27 cellular contexts compared by ENCODE assay signal in the genomic region with DNA sequence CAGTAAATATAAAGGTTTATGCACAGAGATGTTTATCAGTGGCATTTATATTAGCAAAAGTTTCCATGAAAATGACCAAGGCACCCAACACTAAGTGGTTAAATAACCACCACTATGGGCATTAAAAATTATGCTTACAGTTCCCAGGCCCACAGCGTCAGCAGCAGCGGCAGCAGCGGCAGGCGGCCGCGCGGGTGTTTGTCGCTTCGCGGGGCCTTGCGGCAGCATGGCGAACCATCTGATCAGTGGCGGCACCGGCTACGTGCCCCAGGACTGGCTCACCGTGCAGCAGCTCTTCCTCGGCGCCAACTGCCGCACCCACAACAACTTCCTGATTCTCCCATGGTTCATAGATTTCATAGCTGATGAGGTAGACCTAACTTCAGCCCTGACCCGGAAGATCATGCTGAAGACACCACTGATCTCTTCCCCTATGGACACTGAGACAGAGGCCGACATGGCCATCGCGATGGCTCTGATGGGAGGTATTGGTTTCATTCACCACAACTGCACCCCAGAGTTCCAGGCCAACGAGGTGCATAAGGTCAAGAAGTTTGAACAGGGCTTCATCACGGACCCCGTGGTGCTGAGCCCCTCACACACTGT.
DNase-seq lines count a peak whose midpoint lies in the region; ATAC-seq, FAIRE-seq and TF ChIP-seq lines count a peak whose summit lies in the region.
"Had no signal": no experiment of that assay in that cellular context is flagged by ENCODE, and none has a peak within 500 bp of the region (broad histone marks: within the 10 kb centered on the region; RNA-seq: fewer than 3 reads in every experiment).

No MANE protein-coding gene starts in this region.

- H3K4me1 ChIP-seq in neuronal stem cell (ENCODE audit: control insufficient read depth in 2 of 2, insufficient read depth in 1 of 2, low read depth in 1 of 2, low read length in 2 of 2): no peaks in the 10 kb centered on the region
- H3K4me1 ChIP-seq: BE2C had no signal

- no peaks in the 10 kb centered on the region for H3K79me1 ChIP-seq in neuronal stem cell (ENCODE audit: low read depth, low read length)

- H4K8ac ChIP-seq in neuronal stem cell (ENCODE audit: low read depth, low read length): no peak overlapping the region

- no peak overlapping the region for H2AK5ac ChIP-seq in neuronal stem cell (ENCODE audit: low read depth, low read length)

- H3K27ac Mint-ChIP-seq in glutamatergic neuron (ENCODE audit: unreplicated experiment): peak overlapping the region; percentile 39
- H3K27ac Mint-ChIP-seq in mesothelial cell of epicardium: no peak overlapping the region
- H3K27ac Mint-ChIP-seq: CD4-positive, alpha-beta memory T cell; CD4-positive, CD25-positive, alpha-beta regulatory T cell; CD8-positive, alpha-beta memory T cell had no signal

- H4K91ac ChIP-seq in neuronal stem cell (ENCODE audit: low read depth, low read length, poor library complexity): no peak overlapping the region

- no peak overlapping the region for H3K14ac ChIP-seq in neuronal stem cell (ENCODE audit: low read length)

- H3K18ac ChIP-seq in neuronal stem cell (ENCODE audit: low read length): peak overlapping the region; percentile 29

- no peak for ATAC-seq in HG02610 (IDR thresholded peaks at IDR 0.05; ENCODE audit: unreplicated experiment)
- ATAC-seq: GM12878 had no signal

- H2BK15ac ChIP-seq in neuronal stem cell (ENCODE audit: low read length): no peak overlapping the region

- H2BK5ac ChIP-seq in neuronal stem cell (ENCODE audit: low read length): no peak overlapping the region

- WGBS in neuronal stem cell (ENCODE audit: extremely low coverage in 2 of 2, insufficient read length in 2 of 2, insufficient replicate concordance in 1 of 2), 2 donors: no CpG with 5 or more reads among the region's 26 CpGs

- H3K36me3 ChIP-seq in bronchial epithelial cell (ENCODE audit: control insufficient read depth, insufficient read depth, low read length) (no peaks in the 10 kb centered on the region), neuronal stem cell (replicated peaks in 1 of 2; ENCODE audit: control insufficient read depth in 2 of 2, insufficient read depth in 2 of 2, low read length in 2 of 2) (no peaks in the 10 kb centered on the region)
- H3K36me3 ChIP-seq: BE2C, BLaER1 had no signal

- H3K9me3 ChIP-seq in neuronal stem cell (replicated peaks in 1 of 2; ENCODE audit: control insufficient read depth in 2 of 2, insufficient read depth in 1 of 2, low read depth in 1 of 2, low read length in 2 of 2): no peaks in the 10 kb centered on the region
- H3K9me3 ChIP-seq: BE2C, BLaER1 had no signal

- peak overlapping the region; percentile 3 for H3K9ac ChIP-seq in neuronal stem cell (ENCODE audit: low read depth, low read length, poor library complexity)
- H3K9ac ChIP-seq: BLaER1 had no signal

- no peak overlapping the region for H3K4me3 Mint-ChIP-seq in glutamatergic neuron (ENCODE audit: unreplicated experiment)
- no peak overlapping the region for H3K4me3 Mint-ChIP-seq in mesothelial cell of epicardium
- H3K4me3 Mint-ChIP-seq: CD14-positive monocyte; CD4-positive, alpha-beta memory T cell; CD4-positive, CD25-positive, alpha-beta regulatory T cell; CD8-positive, alpha-beta memory T cell had no signal

- no peak overlapping the region for H3K4ac ChIP-seq in neuronal stem cell (ENCODE audit: low read length)

- TF ChIP-seq CTCF in bronchial epithelial cell (IDR thresholded peaks at IDR 0.05; ENCODE audit: insufficient read depth, low read length, severe bottlenecking) (no peak), glutamatergic neuron (IDR thresholded peaks at IDR 0.05; ENCODE audit: partially characterized antibody, unreplicated experiment) (no peak), mesothelial cell of epicardium (IDR thresholded peaks at IDR 0.05; ENCODE audit: unreplicated experiment) (no peak)

- DNase-seq in bronchial epithelial cell (ENCODE audit: low read depth) (no peak), glutamatergic neuron (no peak), neuronal stem cell (ENCODE audit: low spot score) (no peak), mesothelial cell of epicardium (ENCODE audit: low spot score in 2 of 2, unreplicated experiment in 2 of 2) (no peak)
- no peak for DNase-seq in effector CD8-positive, alpha-beta T cell (lab: John Stamatoyannopoulos, UW)
- DNase-seq: 8988T; ACHN; BE2C; C1 segment of cervical spinal cord; CD4-positive, alpha-beta memory T cell; CD4-positive, CD25-positive, alpha-beta regulatory T cell; CD8-positive, alpha-beta memory T cell; COR-L47; DMS 273 treated with DMSO at 0.1 percent for 48 hours; DMS153; DMS53; DMS79; DND-41; EL; GDM1 had no signal

- peaks cover 17% of the 10 kb centered on the region for H3K4me1 Mint-ChIP-seq in glutamatergic neuron (ENCODE audit: low read depth, unreplicated experiment)
- H3K4me1 Mint-ChIP-seq in mesothelial cell of epicardium: no peaks in the 10 kb centered on the region
- H3K4me1 Mint-ChIP-seq: CD14-positive monocyte; CD4-positive, alpha-beta memory T cell; CD4-positive, CD25-positive, alpha-beta regulatory T cell; CD8-positive, alpha-beta memory T cell had no signal

- H3K27ac ChIP-seq in neuronal stem cell (replicated peaks; ENCODE audit: low read length): no peak overlapping the region
- H3K27ac ChIP-seq: BLaER1 had no signal

- H3K4me3 ChIP-seq in bronchial epithelial cell (ENCODE audit: low read depth, low read length) (no peak overlapping the region), neuronal stem cell (ENCODE audit: low read length in 2 of 2) (no peak overlapping the region)
- H3K4me3 ChIP-seq: BLaER1, GM12878 had no signal

- H2BK120ac ChIP-seq in neuronal stem cell (ENCODE audit: low read depth, low read length): no peak overlapping the region

- no peak overlapping the region for H3K23ac ChIP-seq in neuronal stem cell (ENCODE audit: low read depth, low read length, poor library complexity)

- H3K27me3 Mint-ChIP-seq in glutamatergic neuron (ENCODE audit: unreplicated experiment) (peaks cover 5% of the 10 kb centered on the region), mesothelial cell of epicardium (ENCODE audit: low read depth) (peaks cover 2% of the 10 kb centered on the region)
- H3K27me3 Mint-ChIP-seq: CD4-positive, alpha-beta memory T cell; CD4-positive, CD25-positive, alpha-beta regulatory T cell had no signal

- H3K36me3 Mint-ChIP-seq in glutamatergic neuron (ENCODE audit: unreplicated experiment): peaks cover 6% of the 10 kb centered on the region
- no peaks in the 10 kb centered on the region for H3K36me3 Mint-ChIP-seq in mesothelial cell of epicardium
- H3K36me3 Mint-ChIP-seq: CD14-positive monocyte; CD4-positive, alpha-beta memory T cell; CD4-positive, CD25-positive, alpha-beta regulatory T cell; CD8-positive, alpha-beta memory T cell had no signal

- peak; percentile 80 for FAIRE-seq in bronchial epithelial cell (lab: Jason Lieb, UNC)
- FAIRE-seq: A204.1, GM12878, GM12892, GM18507 had no signal

- H2BK12ac ChIP-seq in neuronal stem cell (ENCODE audit: low read length): no peak overlapping the region

- H3K4me2 ChIP-seq in neuronal stem cell (ENCODE audit: insufficient read depth, low read length, poor library complexity, severe bottlenecking): no peak overlapping the region
- H3K4me2 ChIP-seq: BLaER1 had no signal

- no peak overlapping the region for H2AFZ ChIP-seq in neuronal stem cell (ENCODE audit: low read length)

- H3K9me3 Mint-ChIP-seq in glutamatergic neuron (ENCODE audit: unreplicated experiment) (peaks cover 3% of the 10 kb centered on the region), mesothelial cell of epicardium (no peaks in the 10 kb centered on the region)

- H3K27me3 ChIP-seq in bronchial epithelial cell (ENCODE audit: control insufficient read depth, insufficient read depth, low read length) (no peaks in the 10 kb centered on the region), neuronal stem cell (ENCODE audit: control insufficient read depth in 3 of 3, insufficient read depth in 3 of 3, low read depth in 1 of 3, low read length in 3 of 3) (no peaks in the 10 kb centered on the region)
- H3K27me3 ChIP-seq: BE2C, BLaER1 had no signal
